In genomic region chr7:98703916-98704315, GRCh38 we compare ENCODE assay signal across 19 cellular contexts.
DNase-seq lines count a peak whose midpoint lies in the region; ATAC-seq, FAIRE-seq and TF ChIP-seq lines count a peak whose summit lies in the region.
"Had no signal": no experiment of that assay in that cellular context is flagged by ENCODE, and none has a peak within 500 bp of the region (broad histone marks: within the 10 kb centered on the region; RNA-seq: fewer than 3 reads in every experiment).

No MANE protein-coding gene starts in this region.

- H2AFZ ChIP-seq in OCI-LY3 (ENCODE audit: low read depth, low read length) = no peak overlapping the region
- no peak overlapping the region for H2AFZ ChIP-seq in H1 (ENCODE audit: low read length)
- H2AFZ ChIP-seq: GM23338 had no signal

- FAIRE-seq in A549 (lab: Jason Lieb, UNC) = no peak
- FAIRE-seq in H1 (lab: Jason Lieb, UNC) = no peak
- FAIRE-seq: A204.1 had no signal

- H3K36me3 ChIP-seq in OCI-LY3 (replicated peaks; ENCODE audit: low read depth, low read length) (no peaks in the 10 kb centered on the region), H1 (ENCODE audit: control insufficient read depth in 2 of 4, insufficient read depth in 4 of 4, low read length in 3 of 4) (no peaks in the 10 kb centered on the region)
- H3K36me3 ChIP-seq: SJCRH30 had no signal

- H3K27me3 ChIP-seq in OCI-LY3 (ENCODE audit: low read depth, low read length) (peaks cover 3% of the 10 kb centered on the region; the same call in 1 of the 2 replicates), H1 (replicated peaks in 1 of 4; ENCODE audit: control insufficient read depth in 3 of 4, extremely low read depth in 1 of 4, insufficient read depth in 3 of 4, low read length in 3 of 4) (no peaks in the 10 kb centered on the region)
- H3K27me3 ChIP-seq: SJCRH30 had no signal

- H3K27ac ChIP-seq in A549 (no peak overlapping the region), OCI-LY3 (ENCODE audit: low read length) (no peak overlapping the region), H1 (ENCODE audit: low read depth, low read length) (no peak overlapping the region)
- H3K27ac ChIP-seq: C4-2B, SJCRH30 had no signal

- no peak overlapping the region for H3K4ac ChIP-seq in H1 (replicated peaks; ENCODE audit: insufficient read length, low read depth, low read length)

- no peak overlapping the region for H2BK20ac ChIP-seq in H1 (ENCODE audit: low read length)

- H3K14ac ChIP-seq in H1 (ENCODE audit: insufficient read length) = no peak overlapping the region

- CTCF ChIA-PET in A549 (lab: Yijun Ruan, JAX) (interaction anchor here (1.3 kb wide), 1 partner anchor 42 kb away, joined by 3 read pairs; no protein-coding TSS in a partner anchor), H1 (lab: Charles Lee; ENCODE audit: partially characterized antibody) (interaction anchor here (1.2 to 1.4 kb wide), 2 partner anchors 42 to 164 kb away, joined by 3 to 5 read pairs; no protein-coding TSS in a partner anchor)

- no peak for TF ChIP-seq RAD21 in A549 (conservative IDR thresholded peaks at IDR 0.05 in 1 of 2, IDR thresholded peaks at IDR 0.05 in 1 of 2)
- no peak for TF ChIP-seq RAD21 in H1 (IDR thresholded peaks at IDR 0.05 in 1 of 2, conservative IDR thresholded peaks at IDR 0.05 in 1 of 2; ENCODE audit: low read depth in 2 of 2, low read length in 2 of 2)

- no peak overlapping the region for H2BK12ac ChIP-seq in H1 (ENCODE audit: low read depth, low read length)

- no peak for DNase-seq in A549 (ENCODE audit: low read depth in 1 of 2, low spot score in 1 of 2)
- DNase-seq in GM12865 (ENCODE audit: low read depth) = peak; percentile 28
- no peak for DNase-seq in H1 (ENCODE audit: low read depth in 1 of 2, low spot score in 2 of 2)
- no peak for DNase-seq in HT-29 (ENCODE audit: low spot score)
- DNase-seq in Kasumi-1 (lab: John Stamatoyannopoulos, UW) = no peak
- no peak for DNase-seq in T-helper 1 cell
- DNase-seq: DMS153, NCI-H1417 treated with DMSO at 0.1 percent for 48 hours, NCI-H2029, NCI-H2171 treated with DMSO at 0.1 percent for 48 hours, NCI-H446 treated with DMSO at 0.1 percent for 48 hours, NCI-H774, SJCRH30, T1000 had no signal

- POLR2A ChIA-PET in A549 (lab: Yijun Ruan, JAX) (no interaction called here), H1 (lab: Charles Lee; ENCODE audit: partially characterized antibody) (no interaction called here)

- no peak for TF ChIP-seq CTCF in A549 (IDR thresholded peaks at IDR 0.05)
- TF ChIP-seq CTCF in GM12865 (IDR thresholded peaks at IDR 0.05; ENCODE audit: insufficient read depth, low read depth, low read length, missing control alignments) = no peak
- no peak for TF ChIP-seq CTCF in OCI-LY3 (IDR thresholded peaks at IDR 0.05; ENCODE audit: low read depth, low read length)
- TF ChIP-seq CTCF in H1 (IDR thresholded peaks at IDR 0.05; ENCODE audit: control extremely low read depth in 1 of 3, insufficient read depth in 1 of 3, low read depth in 1 of 3, low read length in 3 of 3) = no peak

- ATAC-seq in A549 (peak; percentile 44 to 59; a peak in 4 of 6 replicates), GM19397 (IDR thresholded peaks at IDR 0.05; ENCODE audit: unreplicated experiment) (no peak)
- ATAC-seq: GM23338 had no signal

- H3K9me3 ChIP-seq in A549 = no peaks in the 10 kb centered on the region
- no peaks in the 10 kb centered on the region for H3K9me3 ChIP-seq in OCI-LY3 (ENCODE audit: insufficient read depth, low read length)
- no peaks in the 10 kb centered on the region for H3K9me3 ChIP-seq in H1 (ENCODE audit: insufficient read depth in 2 of 2, low read depth in 1 of 2, low read length in 1 of 2)
- H3K9me3 ChIP-seq: SJCRH30 had no signal

- H4K91ac ChIP-seq in H1 (replicated peaks; ENCODE audit: insufficient read length, low read length) = no peak overlapping the region

- no peaks in the 10 kb centered on the region for H3K79me1 ChIP-seq in H1 (ENCODE audit: low read depth, low read length)

- H3K79me2 ChIP-seq in OCI-LY3 (ENCODE audit: low read length) (no peaks in the 10 kb centered on the region), H1 (ENCODE audit: control insufficient read depth in 1 of 2, insufficient read depth in 2 of 2, low read length in 2 of 2) (no peaks in the 10 kb centered on the region)

- 38% methylated on average over 7 of the region's 10 CpGs for WGBS in A549 (ENCODE audit: missing lambda C conversion rate)
- 92% methylated on average over 6 of the region's 10 CpGs; no CpG with 5 or more reads in 1 of the 2 experiments for WGBS in H1 (ENCODE audit: extremely low coverage in 1 of 2, insufficient coverage in 1 of 2, insufficient read length in 1 of 2, insufficient replicate concordance in 2 of 2, low coverage in 1 of 2, low lambda C conversion rate in 2 of 2, missing lambda C conversion rate in 1 of 2), 2 experiments

- no peaks in the 10 kb centered on the region for H4K20me1 ChIP-seq in OCI-LY3 (ENCODE audit: insufficient read depth, low read length)
- no peaks in the 10 kb centered on the region for H4K20me1 ChIP-seq in H1 (replicated peaks in 1 of 2; ENCODE audit: control insufficient read depth in 1 of 2, insufficient read depth in 2 of 2, low read length in 2 of 2)

- TF ChIP-seq POLR2A in A549 (IDR thresholded peaks at IDR 0.05; ENCODE audit: low read length) = no peak
- TF ChIP-seq POLR2A in H1 (IDR thresholded peaks at IDR 0.05; ENCODE audit: control extremely low read depth in 1 of 2, low read depth in 2 of 2, low read length in 2 of 2) = no peak

- H3K9ac ChIP-seq in OCI-LY3 (ENCODE audit: low read length) (no peak overlapping the region), H1 (replicated peaks in 1 of 4; ENCODE audit: extremely low read depth in 1 of 4, low read depth in 3 of 4, low read length in 3 of 4) (no peak overlapping the region)

- TF ChIP-seq EP300 in A549 (IDR thresholded peaks at IDR 0.05) (no peak), H1 (IDR thresholded peaks at IDR 0.05; ENCODE audit: borderline replicate concordance in 1 of 2, low read depth in 2 of 2, low read length in 2 of 2) (no peak)

- H3K56ac ChIP-seq in H1 (replicated peaks; ENCODE audit: insufficient read length, low read depth, low read length) = no peak overlapping the region

- H4K5ac ChIP-seq in H1 (ENCODE audit: insufficient read length, low read depth, low read length) = no peak overlapping the region

- no peak overlapping the region for H3K4me3 ChIP-seq in A549
- H3K4me3 ChIP-seq in GM12865 (ENCODE audit: low read depth, low read length) = no peak overlapping the region
- H3K4me3 ChIP-seq in OCI-LY3 (ENCODE audit: low read length) = 0 out of 2 replicates have a peak overlapping the region, but pooled peaks have one; percentile 13
- H3K4me3 ChIP-seq in H1 (ENCODE audit: extremely low read depth in 1 of 4, insufficient read depth in 2 of 4, low read depth in 3 of 4, low read length in 4 of 4) = no peak overlapping the region
- H3K4me3 ChIP-seq: GM23338, SJCRH30 had no signal

- H3K4me2 ChIP-seq in A549 (no peak overlapping the region), OCI-LY3 (ENCODE audit: low read length) (peak overlapping the region; percentile 55), H1 (ENCODE audit: insufficient read depth in 1 of 2, low read depth in 2 of 2, low read length in 2 of 2) (no peak overlapping the region)
- H3K4me2 ChIP-seq: GM23338 had no signal

- no peak overlapping the region for H2BK5ac ChIP-seq in H1 (ENCODE audit: low read depth, low read length)

- peak overlapping the region; percentile 18; the same call in 1 of the 2 replicates for H4K8ac ChIP-seq in H1 (ENCODE audit: extremely low read depth, insufficient read depth, low read length)

- no peak overlapping the region for H3K18ac ChIP-seq in H1 (ENCODE audit: extremely low read depth, low read length)

- no peak overlapping the region for H2AK5ac ChIP-seq in H1 (ENCODE audit: low read depth, low read length)

- no peak overlapping the region for H2BK120ac ChIP-seq in H1 (replicated peaks; ENCODE audit: low read depth, low read length)

- no peaks in the 10 kb centered on the region; the same call in 1 of the 2 replicates for H3K23me2 ChIP-seq in H1 (ENCODE audit: low read depth, low read length)

- no peak overlapping the region for H3K23ac ChIP-seq in H1 (ENCODE audit: insufficient read length)

- H2BK15ac ChIP-seq in H1 (ENCODE audit: low read length) = no peak overlapping the region

- H3K4me1 ChIP-seq in A549 (no peaks in the 10 kb centered on the region), OCI-LY3 (ENCODE audit: low read length) (peaks cover 15% of the 10 kb centered on the region), H1 (replicated peaks in 1 of 4; ENCODE audit: control insufficient read depth in 3 of 4, insufficient read depth in 4 of 4, low read length in 3 of 4) (no peaks in the 10 kb centered on the region)
- H3K4me1 ChIP-seq: SJCRH30 had no signal

TF ChIP-seq in A549, 52 proteins besides CTCF, POLR2A, EP300 and RAD21 (continues in another document):
- TF ChIP-seq FOXS1 (CRISPR knock-in tag; IDR thresholded peaks at IDR 0.05) = no peak
- no peak for TF ChIP-seq EHF (CRISPR knock-in tag; IDR thresholded peaks at IDR 0.05)
- no peak for TF ChIP-seq CBX8 (IDR thresholded peaks at IDR 0.05)
- TF ChIP-seq RFX5 (IDR thresholded peaks at IDR 0.05) = no peak
- TF ChIP-seq ELK1 (IDR thresholded peaks at IDR 0.05; ENCODE audit: low read depth, low read length) = no peak
- no peak for TF ChIP-seq ESRRA (IDR thresholded peaks at IDR 0.05; ENCODE audit: borderline replicate concordance, low read length)

TF ChIP-seq in H1, 55 proteins besides CTCF, POLR2A, EP300 and RAD21 (continues in another document):
- no peak for TF ChIP-seq RNF2 (IDR thresholded peaks at IDR 0.05; ENCODE audit: borderline replicate concordance, low read depth, low read length, missing control alignments, poor library complexity, severe bottlenecking)
